In the genomic region with DNA sequence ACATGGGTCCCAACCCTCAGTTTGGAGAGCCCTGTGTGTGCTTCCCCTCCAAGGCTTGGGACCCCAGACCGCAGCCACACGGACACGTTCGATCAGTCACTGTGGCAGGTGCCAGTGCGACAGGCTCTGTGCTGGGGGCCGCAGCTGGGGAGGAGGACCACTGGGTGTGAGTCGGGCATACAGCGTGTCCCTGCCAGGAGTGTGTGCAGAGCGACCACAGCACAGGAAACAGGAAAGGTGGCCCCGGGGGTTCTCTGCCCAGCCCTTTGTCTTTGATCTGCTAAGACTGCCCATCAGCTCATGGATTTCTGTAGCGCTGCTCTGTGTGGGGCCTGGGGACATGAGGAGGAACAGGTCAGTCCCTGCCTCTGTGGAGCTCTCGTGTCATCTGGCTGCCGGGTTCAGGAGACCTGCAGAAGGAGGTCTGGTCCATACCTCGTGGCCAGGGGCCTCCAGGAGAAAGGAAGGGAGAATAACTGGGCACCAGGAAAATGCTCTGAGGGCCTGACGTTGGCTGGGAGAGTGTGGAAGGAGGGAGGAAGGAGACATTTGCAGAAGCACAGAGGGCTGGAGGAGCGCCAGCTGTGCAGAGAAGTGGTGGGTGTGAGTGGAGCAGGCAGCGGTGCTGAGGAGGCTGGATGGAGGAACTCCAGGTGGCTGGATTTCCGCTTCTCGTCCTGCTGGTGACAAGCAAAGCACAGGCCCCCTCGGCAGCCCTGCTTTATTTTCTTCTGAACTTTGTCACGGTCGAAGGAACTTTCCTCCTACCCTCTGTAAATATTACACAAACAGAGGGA, we compare ENCODE assay signal across 16 cellular contexts. TPM values are rescaled to one million over a fixed set of nuclear protein-coding genes. Genes with fewer than 3 reads are reported as not detected.
DNase-seq lines count a peak whose midpoint lies in the region; ATAC-seq and TF ChIP-seq lines count a peak whose summit lies in the region.
"Had no signal": no experiment of that assay in that cellular context is flagged by ENCODE, and none has a peak within 500 bp of the region (broad histone marks: within the 10 kb centered on the region; RNA-seq: fewer than 3 reads in every experiment).

No MANE protein-coding gene starts in this region.

- intact Hi-C loops in CD4-positive, alpha-beta T cell (cut with DNase I, micrococcal nuclease) = loop anchor here in 1 of 2 experiments (10.0 kb wide), 1 partner anchor 741 kb away; a partner anchor contains a TSS

- H3K36me3 ChIP-seq in GM23338 (ENCODE audit: insufficient read depth) (no peaks in the 10 kb centered on the region), neuronal stem cell (replicated peaks in 1 of 2; ENCODE audit: control insufficient read depth in 2 of 2, insufficient read depth in 2 of 2, low read length in 2 of 2) (peaks cover 10 to 24% of the 10 kb centered on the region in 2 donors)

- H2BK5ac ChIP-seq in neuronal stem cell (ENCODE audit: low read length) = no peak overlapping the region

- H3K36me3 Mint-ChIP-seq in CD4-positive, alpha-beta T cell (ENCODE audit: low read depth) = peaks cover 16% of the 10 kb centered on the region
- peaks cover 17% of the 10 kb centered on the region for H3K36me3 Mint-ChIP-seq in GM23338 (ENCODE audit: low read depth)
- H3K36me3 Mint-ChIP-seq in activated T-cell treated with anti-CD3 and anti-CD28 coated beads, Interleukin-2, amount 50 U/mL, for 4 hours (ENCODE audit: insufficient read depth) = peaks cover 3% of the 10 kb centered on the region

- H3K27me3 Mint-ChIP-seq in CD4-positive, alpha-beta T cell = no peaks in the 10 kb centered on the region
- H3K27me3 Mint-ChIP-seq in GM23338 (ENCODE audit: insufficient read depth, low read depth, poor library complexity) = peaks cover 16% of the 10 kb centered on the region
- no peaks in the 10 kb centered on the region for H3K27me3 Mint-ChIP-seq in activated T-cell treated with anti-CD3 and anti-CD28 coated beads, Interleukin-2, amount 50 U/mL, for 4 hours (ENCODE audit: low read depth)
- H3K27me3 Mint-ChIP-seq: activated CD4-positive, alpha-beta memory T cell treated with anti-CD3 and anti-CD28 coated beads, Interleukin-2, amount 10 ng/mL, durations not matched to agents 7 days and 5 days had no signal

- no peak overlapping the region for H2BK12ac ChIP-seq in neuronal stem cell (ENCODE audit: low read length)

- CTCF ChIA-PET in CD4-positive, alpha-beta T cell (lab: Charles Lee) = interaction anchor here (1.3 kb wide), 1 partner anchor 102 kb away, joined by 3 read pairs; no protein-coding TSS in a partner anchor

- no peak overlapping the region for H2AK5ac ChIP-seq in neuronal stem cell (ENCODE audit: low read depth, low read length)

- H3K27ac ChIP-seq in CD4-positive, alpha-beta T cell (ENCODE audit: low read depth, low read length) = no peak overlapping the region
- H3K27ac ChIP-seq in GM23338 (ENCODE audit: low read depth) (no peak overlapping the region), neuronal stem cell (replicated peaks; ENCODE audit: low read length) (no peak overlapping the region)
- H3K27ac ChIP-seq: GM23248, KMS-11, RWPE1 had no signal

- H2BK15ac ChIP-seq in neuronal stem cell (ENCODE audit: low read length) = peak overlapping the region; percentile 2

- peaks cover 16% of the 10 kb centered on the region for H3K79me2 ChIP-seq in GM23338 (replicated peaks; ENCODE audit: insufficient read depth)

- peaks cover 13% of the 10 kb centered on the region for H3K79me1 ChIP-seq in neuronal stem cell (ENCODE audit: low read depth, low read length)

- H4K8ac ChIP-seq in neuronal stem cell (ENCODE audit: low read depth, low read length) = no peak overlapping the region

- peaks cover 15% of the 10 kb centered on the region for H3K4me1 Mint-ChIP-seq in CD4-positive, alpha-beta T cell (ENCODE audit: low read depth)
- peaks cover 9% of the 10 kb centered on the region for H3K4me1 Mint-ChIP-seq in GM23338
- H3K4me1 Mint-ChIP-seq in activated T-cell treated with anti-CD3 and anti-CD28 coated beads, Interleukin-2, amount 50 U/mL, for 4 hours (ENCODE audit: low read depth) = peaks cover 25% of the 10 kb centered on the region

- H2BK120ac ChIP-seq in neuronal stem cell (ENCODE audit: low read depth, low read length) = no peak overlapping the region

- no peak for TF ChIP-seq CTCF in CD4-positive, alpha-beta T cell (IDR thresholded peaks at IDR 0.05)
- no peak for TF ChIP-seq CTCF in GM23338 (conservative IDR thresholded peaks at IDR 0.05; ENCODE audit: low read depth in 2 of 2)
- TF ChIP-seq CTCF in choroid plexus epithelial cell (conservative IDR thresholded peaks at IDR 0.05; ENCODE audit: low read depth, low read length) = no peak

- no peak overlapping the region for H3K18ac ChIP-seq in neuronal stem cell (ENCODE audit: low read length)

- no peak overlapping the region for H4K91ac ChIP-seq in neuronal stem cell (ENCODE audit: low read depth, low read length, poor library complexity)

- H3K14ac ChIP-seq in neuronal stem cell (ENCODE audit: low read length) = no peak overlapping the region

- H3K4me2 ChIP-seq in GM23338 = no peak overlapping the region
- no peak overlapping the region for H3K4me2 ChIP-seq in neuronal stem cell (ENCODE audit: insufficient read depth, low read length, poor library complexity, severe bottlenecking)
- H3K4me2 ChIP-seq: KMS-11 had no signal

- H3K9me3 ChIP-seq in CD4-positive, alpha-beta T cell (ENCODE audit: control insufficient read depth, low read length) = no peaks in the 10 kb centered on the region
- H3K9me3 ChIP-seq in neuronal stem cell (replicated peaks in 1 of 2; ENCODE audit: control insufficient read depth in 2 of 2, insufficient read depth in 1 of 2, low read depth in 1 of 2, low read length in 2 of 2) = peaks cover 0 to 2% of the 10 kb centered on the region in 2 donors

- no peak overlapping the region for H3K4ac ChIP-seq in neuronal stem cell (ENCODE audit: low read length)

- no peak overlapping the region for H3K4me3 ChIP-seq in GM23338
- H3K4me3 ChIP-seq in choroid plexus epithelial cell (ENCODE audit: low read depth, low read length) = no peak overlapping the region
- H3K4me3 ChIP-seq in neuronal stem cell (ENCODE audit: low read length in 2 of 2) = no peak overlapping the region
- H3K4me3 ChIP-seq: GM23248 had no signal

- no peak overlapping the region for H3K23ac ChIP-seq in neuronal stem cell (ENCODE audit: low read depth, low read length, poor library complexity)

- WGBS in neuronal stem cell (ENCODE audit: extremely low coverage in 2 of 2, insufficient read length in 2 of 2, insufficient replicate concordance in 1 of 2), 2 donors = no CpG with 5 or more reads among the region's 22 CpGs

- no peaks in the 10 kb centered on the region; the same call in 1 of the 2 replicates for H4K20me1 ChIP-seq in GM23338 (replicated peaks; ENCODE audit: insufficient read depth)

- no peak overlapping the region for H3K9ac ChIP-seq in neuronal stem cell (ENCODE audit: low read depth, low read length, poor library complexity)
- H3K9ac ChIP-seq: KMS-11 had no signal

- no peaks in the 10 kb centered on the region for H3K9me3 Mint-ChIP-seq in CD4-positive, alpha-beta T cell
- no peaks in the 10 kb centered on the region for H3K9me3 Mint-ChIP-seq in GM23338
- no peaks in the 10 kb centered on the region for H3K9me3 Mint-ChIP-seq in activated T-cell treated with anti-CD3 and anti-CD28 coated beads, Interleukin-2, amount 50 U/mL, for 4 hours
- H3K9me3 Mint-ChIP-seq: activated CD4-positive, alpha-beta memory T cell treated with anti-CD3 and anti-CD28 coated beads, Interleukin-2, amount 10 ng/mL, durations not matched to agents 7 days and 5 days had no signal

- H3K27me3 ChIP-seq in CD4-positive, alpha-beta T cell (ENCODE audit: control insufficient read depth, insufficient read depth, low read length) = no peaks in the 10 kb centered on the region
- H3K27me3 ChIP-seq in GM23338 (ENCODE audit: insufficient read depth) (no peaks in the 10 kb centered on the region), neuronal stem cell (ENCODE audit: control insufficient read depth in 3 of 3, insufficient read depth in 3 of 3, low read depth in 1 of 3, low read length in 3 of 3) (no peaks in the 10 kb centered on the region)

- H3K9me2 ChIP-seq in GM23338 (ENCODE audit: insufficient read depth) = no peaks in the 10 kb centered on the region

- no peaks in the 10 kb centered on the region for H3F3A ChIP-seq in GM23338 (replicated peaks; ENCODE audit: low read depth)

- no peak for DNase-seq in CD4-positive, alpha-beta T cell
- DNase-seq in GM23338 (ENCODE audit: low spot score) (no peak), choroid plexus epithelial cell (ENCODE audit: low read depth) (peak; percentile 56), neuronal stem cell (ENCODE audit: low spot score) (no peak), GOT3 (lab: John Stamatoyannopoulos, UW) (no peak), epidermal melanocyte (ENCODE audit: insufficient read length, low spot score) (no peak)
- no peak for DNase-seq in activated T-cell treated with anti-CD3 and anti-CD28 coated beads, Interleukin-2, amount 50 U/mL, for 4 hours
- DNase-seq: activated CD4-positive, alpha-beta memory T cell treated with anti-CD3 and anti-CD28 coated beads, Interleukin-2, amount 10 ng/mL, durations not matched to agents 7 days and 5 days; activated effector memory CD4-positive, alpha-beta T cell treated with Interleukin-2 at 50 U/mL for 16 hours; GM23248; NCI-H1694 treated with DMSO at 0.1 percent for 48 hours; NCI-H526 treated with DMSO at 0.1 percent for 48 hours; stimulated activated CD4-positive, alpha-beta T cell treated with anti-CD3 and anti-CD28 coated beads, Interleukin-1b, Interleukin-23, amount 100 ng/mL, for 48 hours; T-helper 9 cell had no signal

- peaks cover 15% of the 10 kb centered on the region for H3K4me1 ChIP-seq in GM23338 (ENCODE audit: insufficient read depth)
- H3K4me1 ChIP-seq in neuronal stem cell (ENCODE audit: control insufficient read depth in 2 of 2, insufficient read depth in 1 of 2, low read depth in 1 of 2, low read length in 2 of 2) = peaks cover 0 to 8% of the 10 kb centered on the region in 2 donors

- no peak overlapping the region for H2AFZ ChIP-seq in GM23338
- H2AFZ ChIP-seq in neuronal stem cell (ENCODE audit: low read length) = no peak overlapping the region

- POLR2A ChIA-PET in CD4-positive, alpha-beta T cell (lab: Charles Lee) = no interaction called here

- ATAC-seq in CD4-positive, alpha-beta T cell (ENCODE audit: poor library complexity) = no peak
- no peak for ATAC-seq in GM23338
- no peak for ATAC-seq in activated T-cell treated with anti-CD3 and anti-CD28 coated beads, Interleukin-2, amount 50 U/mL, for 4 hours

- H3K27ac Mint-ChIP-seq in CD4-positive, alpha-beta T cell = no peak overlapping the region
- peak overlapping the region; percentile 66; the same call in 1 of the 2 replicates for H3K27ac Mint-ChIP-seq in GM23338
- H3K27ac Mint-ChIP-seq: activated CD4-positive, alpha-beta memory T cell treated with anti-CD3 and anti-CD28 coated beads, Interleukin-2, amount 10 ng/mL, durations not matched to agents 7 days and 5 days had no signal

- peak overlapping the region; percentile 51 for H3K4me3 Mint-ChIP-seq in CD4-positive, alpha-beta T cell
- no peak overlapping the region for H3K4me3 Mint-ChIP-seq in GM23338
- H3K4me3 Mint-ChIP-seq in activated T-cell treated with anti-CD3 and anti-CD28 coated beads, Interleukin-2, amount 50 U/mL, for 4 hours = no peak overlapping the region
- H3K4me3 Mint-ChIP-seq: activated CD4-positive, alpha-beta memory T cell treated with anti-CD3 and anti-CD28 coated beads, Interleukin-2, amount 10 ng/mL, durations not matched to agents 7 days and 5 days had no signal

RNA-seq across cellular contexts. Expression of a gene that starts 4.1 kb away (rescaled TPM):
- total RNA-seq in CD4-positive, alpha-beta T cell = 10 to 100 TPM; 12.8 to 13.0 TPM
- 54.5 and 66.8 TPM in 2 replicates for total RNA-seq in GM23338 (2014; rRNA removed; shearing (Covaris generic))
- 151 and 163 TPM in 2 replicates for polyA plus RNA-seq in GM23338 (2016; fragmentation: Nextera tagmentation; extraction: Ambion mirVana)
- 46.7 TPM for polyA plus RNA-seq in neuronal stem cell (2013, experiment 1 of 2)
- 46.4 TPM for polyA plus RNA-seq in neuronal stem cell (2013, experiment 2 of 2)
- total RNA-seq in activated T-cell treated with anti-CD3 and anti-CD28 coated beads, Interleukin-2, amount 50 U/mL, for 4 hours = 100 to 1,000 TPM in 1 of 3 donors, 10 to 100 TPM in 2; 83.7 to 105 (median 96.8) TPM

RNA-seq across cellular contexts. Expression of a gene that starts 4.1 kb away (rescaled TPM):
- 1 to 10 TPM; 3.6 to 3.7 TPM for total RNA-seq in CD4-positive, alpha-beta T cell
- 25.3 and 30.0 TPM in 2 replicates for total RNA-seq in GM23338 (2014; rRNA removed; shearing (Covaris generic))
- polyA plus RNA-seq in GM23338 (2016; fragmentation: Nextera tagmentation; extraction: Ambion mirVana) = 37.8 and 41.1 TPM in 2 replicates
- polyA plus RNA-seq in neuronal stem cell (2013, experiment 1 of 2) = 21.4 TPM
- 21.4 TPM for polyA plus RNA-seq in neuronal stem cell (2013, experiment 2 of 2)
- total RNA-seq in activated T-cell treated with anti-CD3 and anti-CD28 coated beads, Interleukin-2, amount 50 U/mL, for 4 hours = 10 to 100 TPM; 49.9 to 56.5 (median 51.2) TPM

RNA-seq across cellular contexts. Expression of a gene that starts 13.3 kb away (rescaled TPM):
- total RNA-seq in CD4-positive, alpha-beta T cell = 100 to 1,000 TPM; 157 to 160 TPM
- total RNA-seq in GM23338 (2014; rRNA removed; shearing (Covaris generic)) = 59.3 and 87.1 TPM in 2 replicates
- polyA plus RNA-seq in GM23338 (2016; fragmentation: Nextera tagmentation; extraction: Ambion mirVana) = 40.3 and 42.9 TPM in 2 replicates
- polyA plus RNA-seq in neuronal stem cell (2013, experiment 1 of 2) = 20.0 TPM
- 18.9 TPM for polyA plus RNA-seq in neuronal stem cell (2013, experiment 2 of 2)
- total RNA-seq in activated T-cell treated with anti-CD3 and anti-CD28 coated beads, Interleukin-2, amount 50 U/mL, for 4 hours = 10 to 100 TPM; 55.8 to 59.4 (median 57.9) TPM
